Comparison of ENCODE assay signal across 1 cellular context in the genomic region with DNA sequence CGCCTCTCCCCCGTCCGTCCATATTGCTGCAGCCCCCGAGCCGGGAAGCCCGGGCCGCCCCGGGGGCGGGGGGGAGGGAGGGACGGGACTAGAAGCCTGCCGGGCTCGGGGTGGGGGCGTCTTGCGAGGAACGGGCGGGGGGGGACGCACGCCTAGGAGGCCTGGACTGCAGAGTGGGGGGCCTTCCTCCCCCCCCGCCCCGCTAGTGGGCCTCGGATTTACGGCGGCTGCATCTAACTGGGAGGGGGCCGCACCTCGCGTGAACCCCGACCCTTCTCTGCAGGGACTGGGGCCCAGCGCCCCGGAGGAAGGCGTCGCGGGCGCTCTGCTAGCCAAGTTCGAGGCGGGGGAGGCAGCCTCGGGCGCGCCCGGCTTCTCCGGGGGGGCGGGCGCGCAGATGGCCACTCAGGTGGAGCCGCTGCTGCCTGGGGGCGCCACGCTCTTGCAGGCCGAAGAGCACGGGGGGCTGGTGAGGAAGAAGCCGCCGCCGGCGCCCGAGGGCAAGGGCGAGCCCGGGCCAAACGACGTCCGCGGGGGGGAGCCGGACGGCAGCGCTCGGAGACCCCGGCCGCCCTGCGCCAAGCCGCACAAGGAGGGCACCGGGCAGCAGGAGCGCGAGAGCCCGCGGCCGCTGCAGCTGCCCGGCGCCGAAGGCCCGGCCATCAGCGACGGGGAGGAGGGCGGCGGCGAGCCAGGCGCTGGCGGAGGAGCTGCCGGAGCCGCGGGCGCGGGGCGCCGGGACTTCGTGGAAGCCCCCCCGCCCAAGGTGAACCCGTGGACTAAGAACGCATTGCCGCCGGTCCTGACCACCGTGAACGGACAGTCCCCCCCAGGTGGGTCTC.
TF ChIP-seq lines count a peak whose summit lies in the region.

A gene (plus strand): TSS at position 17 of the 842 bp plus-strand sequence. CDS start 381 bp downstream, at position 398.

TF ChIP-seq in HepG2, 621 proteins besides CTCF, POLR2A, EP300 and RAD21 (continued from another document and continues in another):
- TF ChIP-seq, protein P1, sequence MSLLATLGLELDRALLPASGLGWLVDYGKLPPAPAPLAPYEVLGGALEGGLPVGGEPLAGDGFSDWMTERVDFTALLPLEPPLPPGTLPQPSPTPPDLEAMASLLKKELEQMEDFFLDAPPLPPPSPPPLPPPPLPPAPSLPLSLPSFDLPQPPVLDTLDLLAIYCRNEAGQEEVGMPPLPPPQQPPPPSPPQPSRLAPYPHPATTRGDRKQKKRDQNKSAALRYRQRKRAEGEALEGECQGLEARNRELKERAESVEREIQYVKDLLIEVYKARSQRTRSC (CRISPR knock-in tag; IDR thresholded peaks at IDR 0.05; ENCODE audit: low read depth), result no peak
- TF ChIP-seq EEA1 (CRISPR knock-in tag; IDR thresholded peaks at IDR 0.05; ENCODE audit: borderline replicate concordance) (no peak), ZNF772 (CRISPR knock-in tag; IDR thresholded peaks at IDR 0.05) (no peak), ZNF333 (CRISPR knock-in tag; IDR thresholded peaks at IDR 0.05; ENCODE audit: borderline replicate concordance) (no peak), ZNF101 (CRISPR knock-in tag; IDR thresholded peaks at IDR 0.05; ENCODE audit: borderline replicate concordance, low read depth) (no peak), NR2F2 (IDR thresholded peaks at IDR 0.05; ENCODE audit: borderline replicate concordance, low read depth) (no peak), REPIN1 (CRISPR knock-in tag; IDR thresholded peaks at IDR 0.05; ENCODE audit: borderline replicate concordance, low read depth) (no peak), HDAC2 (CRISPR knock-in tag; IDR thresholded peaks at IDR 0.05) (no peak), HCFC1 (IDR thresholded peaks at IDR 0.05; ENCODE audit: low read depth, low read length) (no peak), MIER2 (CRISPR knock-in tag; IDR thresholded peaks at IDR 0.05) (no peak), ZNF839 (CRISPR knock-in tag; IDR thresholded peaks at IDR 0.05; ENCODE audit: borderline replicate concordance) (no peak), AGO2 (optimal IDR thresholded peaks at IDR 0.05; ENCODE audit: low read depth, low read length) (peak; percentile 93), SALL1 (CRISPR knock-in tag; IDR thresholded peaks at IDR 0.05) (no peak; the same call in 1 of the 2 replicates), ZNF143 (CRISPR knock-in tag; IDR thresholded peaks at IDR 0.05) (no peak), ZNF331 (CRISPR knock-in tag; IDR thresholded peaks at IDR 0.05) (peak; percentile 18; the same call in 1 of the 2 replicates), ZNF737 (CRISPR knock-in tag; IDR thresholded peaks at IDR 0.05; ENCODE audit: borderline replicate concordance) (no peak), TRIM24 (CRISPR knock-in tag; IDR thresholded peaks at IDR 0.05) (no peak), ZNF20 (CRISPR knock-in tag; IDR thresholded peaks at IDR 0.05) (no peak), GLI4 (CRISPR knock-in tag; IDR thresholded peaks at IDR 0.05; ENCODE audit: borderline replicate concordance) (no peak), MEIS1 (CRISPR knock-in tag; IDR thresholded peaks at IDR 0.05; ENCODE audit: borderline replicate concordance) (no peak), ZNF282 (IDR thresholded peaks at IDR 0.05; ENCODE audit: partially characterized antibody) (no peak), KDM6A (CRISPR knock-in tag; IDR thresholded peaks at IDR 0.05; ENCODE audit: low read depth) (no peak), MIXL1 (CRISPR knock-in tag; IDR thresholded peaks at IDR 0.05) (no peak), ZNF10 (CRISPR knock-in tag; IDR thresholded peaks at IDR 0.05; ENCODE audit: borderline replicate concordance, low read depth) (no peak), ZNF367 (CRISPR knock-in tag; IDR thresholded peaks at IDR 0.05; ENCODE audit: borderline replicate concordance) (no peak), MYNN (CRISPR knock-in tag; IDR thresholded peaks at IDR 0.05; ENCODE audit: low read depth) (no peak), ZNF460 (CRISPR knock-in tag; IDR thresholded peaks at IDR 0.05; ENCODE audit: borderline replicate concordance) (no peak), SNAPC2 (CRISPR knock-in tag; IDR thresholded peaks at IDR 0.05) (0 out of 2 replicates have a peak, but pooled peaks have one; percentile 1), PAX8 (CRISPR knock-in tag; IDR thresholded peaks at IDR 0.05; ENCODE audit: borderline replicate concordance) (no peak), TAF15 (IDR thresholded peaks at IDR 0.05; ENCODE audit: low read depth, low read length, poor library complexity, severe bottlenecking) (no peak), CAMTA2 (CRISPR knock-in tag; IDR thresholded peaks at IDR 0.05; ENCODE audit: borderline replicate concordance) (no peak), RBAK (CRISPR knock-in tag; IDR thresholded peaks at IDR 0.05) (no peak), TAF1 (CRISPR knock-in tag; IDR thresholded peaks at IDR 0.05) (peak; percentile 21; the same call in 1 of the 2 replicates), ZSCAN31 (CRISPR knock-in tag; IDR thresholded peaks at IDR 0.05; ENCODE audit: low read depth) (peak; percentile 32; the same call in 1 of the 2 replicates), U2AF1 (optimal IDR thresholded peaks at IDR 0.05; ENCODE audit: low read depth, low read length) (no peak), HMG20A (CRISPR knock-in tag; IDR thresholded peaks at IDR 0.05; ENCODE audit: borderline replicate concordance) (no peak), HIVEP1 (CRISPR knock-in tag; IDR thresholded peaks at IDR 0.05) (no peak), NCOR1 (IDR thresholded peaks at IDR 0.05; ENCODE audit: borderline replicate concordance, low read length) (no peak), TEAD3 (CRISPR knock-in tag; optimal IDR thresholded peaks at IDR 0.05; ENCODE audit: borderline replicate concordance) (no peak), BHLHE40 (IDR thresholded peaks at IDR 0.05; ENCODE audit: low read length) (no peak), MED13 (CRISPR knock-in tag; IDR thresholded peaks at IDR 0.05) (no peak), TCF7L2 (IDR thresholded peaks at IDR 0.05; ENCODE audit: low read depth, low read length) (no peak), NFIC (IDR thresholded peaks at IDR 0.05; ENCODE audit: low read length) (no peak), ZNF431 (CRISPR knock-in tag; IDR thresholded peaks at IDR 0.05; ENCODE audit: borderline replicate concordance, low read depth) (no peak), SPEN (CRISPR knock-in tag; IDR thresholded peaks at IDR 0.05; ENCODE audit: low read depth) (peak; percentile 11; the same call in 1 of the 2 replicates), ZFP82 (CRISPR knock-in tag; IDR thresholded peaks at IDR 0.05; ENCODE audit: borderline replicate concordance) (no peak), MYC (CRISPR knock-in tag; IDR thresholded peaks at IDR 0.05; ENCODE audit: borderline replicate concordance) (no peak)
- TF ChIP-seq, protein P2, sequence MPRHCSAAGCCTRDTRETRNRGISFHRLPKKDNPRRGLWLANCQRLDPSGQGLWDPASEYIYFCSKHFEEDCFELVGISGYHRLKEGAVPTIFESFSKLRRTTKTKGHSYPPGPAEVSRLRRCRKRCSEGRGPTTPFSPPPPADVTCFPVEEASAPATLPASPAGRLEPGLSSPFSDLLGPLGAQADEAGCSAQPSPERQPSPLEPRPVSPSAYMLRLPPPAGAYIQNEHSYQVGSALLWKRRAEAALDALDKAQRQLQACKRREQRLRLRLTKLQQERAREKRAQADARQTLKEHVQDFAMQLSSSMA (CRISPR knock-in tag; IDR thresholded peaks at IDR 0.05), result no peak
- TF ChIP-seq, protein P3, sequence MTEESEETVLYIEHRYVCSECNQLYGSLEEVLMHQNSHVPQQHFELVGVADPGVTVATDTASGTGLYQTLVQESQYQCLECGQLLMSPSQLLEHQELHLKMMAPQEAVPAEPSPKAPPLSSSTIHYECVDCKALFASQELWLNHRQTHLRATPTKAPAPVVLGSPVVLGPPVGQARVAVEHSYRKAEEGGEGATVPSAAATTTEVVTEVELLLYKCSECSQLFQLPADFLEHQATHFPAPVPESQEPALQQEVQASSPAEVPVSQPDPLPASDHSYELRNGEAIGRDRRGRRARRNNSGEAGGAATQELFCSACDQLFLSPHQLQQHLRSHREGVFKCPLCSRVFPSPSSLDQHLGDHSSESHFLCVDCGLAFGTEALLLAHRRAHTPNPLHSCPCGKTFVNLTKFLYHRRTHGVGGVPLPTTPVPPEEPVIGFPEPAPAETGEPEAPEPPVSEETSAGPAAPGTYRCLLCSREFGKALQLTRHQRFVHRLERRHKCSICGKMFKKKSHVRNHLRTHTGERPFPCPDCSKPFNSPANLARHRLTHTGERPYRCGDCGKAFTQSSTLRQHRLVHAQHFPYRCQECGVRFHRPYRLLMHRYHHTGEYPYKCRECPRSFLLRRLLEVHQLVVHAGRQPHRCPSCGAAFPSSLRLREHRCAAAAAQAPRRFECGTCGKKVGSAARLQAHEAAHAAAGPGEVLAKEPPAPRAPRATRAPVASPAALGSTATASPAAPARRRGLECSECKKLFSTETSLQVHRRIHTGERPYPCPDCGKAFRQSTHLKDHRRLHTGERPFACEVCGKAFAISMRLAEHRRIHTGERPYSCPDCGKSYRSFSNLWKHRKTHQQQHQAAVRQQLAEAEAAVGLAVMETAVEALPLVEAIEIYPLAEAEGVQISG (CRISPR knock-in tag; IDR thresholded peaks at IDR 0.05), result no peak
- TF ChIP-seq, protein P4, sequence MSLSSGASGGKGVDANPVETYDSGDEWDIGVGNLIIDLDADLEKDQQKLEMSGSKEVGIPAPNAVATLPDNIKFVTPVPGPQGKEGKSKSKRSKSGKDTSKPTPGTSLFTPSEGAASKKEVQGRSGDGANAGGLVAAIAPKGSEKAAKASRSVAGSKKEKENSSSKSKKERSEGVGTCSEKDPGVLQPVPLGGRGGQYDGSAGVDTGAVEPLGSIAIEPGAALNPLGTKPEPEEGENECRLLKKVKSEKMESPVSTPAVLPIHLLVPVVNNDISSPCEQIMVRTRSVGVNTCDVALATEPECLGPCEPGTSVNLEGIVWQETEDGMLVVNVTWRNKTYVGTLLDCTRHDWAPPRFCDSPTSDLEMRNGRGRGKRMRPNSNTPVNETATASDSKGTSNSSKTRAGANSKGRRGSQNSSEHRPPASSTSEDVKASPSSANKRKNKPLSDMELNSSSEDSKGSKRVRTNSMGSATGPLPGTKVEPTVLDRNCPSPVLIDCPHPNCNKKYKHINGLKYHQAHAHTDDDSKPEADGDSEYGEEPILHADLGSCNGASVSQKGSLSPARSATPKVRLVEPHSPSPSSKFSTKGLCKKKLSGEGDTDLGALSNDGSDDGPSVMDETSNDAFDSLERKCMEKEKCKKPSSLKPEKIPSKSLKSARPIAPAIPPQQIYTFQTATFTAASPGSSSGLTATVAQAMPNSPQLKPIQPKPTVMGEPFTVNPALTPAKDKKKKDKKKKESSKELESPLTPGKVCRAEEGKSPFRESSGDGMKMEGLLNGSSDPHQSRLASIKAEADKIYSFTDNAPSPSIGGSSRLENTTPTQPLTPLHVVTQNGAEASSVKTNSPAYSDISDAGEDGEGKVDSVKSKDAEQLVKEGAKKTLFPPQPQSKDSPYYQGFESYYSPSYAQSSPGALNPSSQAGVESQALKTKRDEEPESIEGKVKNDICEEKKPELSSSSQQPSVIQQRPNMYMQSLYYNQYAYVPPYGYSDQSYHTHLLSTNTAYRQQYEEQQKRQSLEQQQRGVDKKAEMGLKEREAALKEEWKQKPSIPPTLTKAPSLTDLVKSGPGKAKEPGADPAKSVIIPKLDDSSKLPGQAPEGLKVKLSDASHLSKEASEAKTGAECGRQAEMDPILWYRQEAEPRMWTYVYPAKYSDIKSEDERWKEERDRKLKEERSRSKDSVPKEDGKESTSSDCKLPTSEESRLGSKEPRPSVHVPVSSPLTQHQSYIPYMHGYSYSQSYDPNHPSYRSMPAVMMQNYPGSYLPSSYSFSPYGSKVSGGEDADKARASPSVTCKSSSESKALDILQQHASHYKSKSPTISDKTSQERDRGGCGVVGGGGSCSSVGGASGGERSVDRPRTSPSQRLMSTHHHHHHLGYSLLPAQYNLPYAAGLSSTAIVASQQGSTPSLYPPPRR (CRISPR knock-in tag; IDR thresholded peaks at IDR 0.05; ENCODE audit: borderline replicate concordance), result no peak
- TF ChIP-seq, protein P5, sequence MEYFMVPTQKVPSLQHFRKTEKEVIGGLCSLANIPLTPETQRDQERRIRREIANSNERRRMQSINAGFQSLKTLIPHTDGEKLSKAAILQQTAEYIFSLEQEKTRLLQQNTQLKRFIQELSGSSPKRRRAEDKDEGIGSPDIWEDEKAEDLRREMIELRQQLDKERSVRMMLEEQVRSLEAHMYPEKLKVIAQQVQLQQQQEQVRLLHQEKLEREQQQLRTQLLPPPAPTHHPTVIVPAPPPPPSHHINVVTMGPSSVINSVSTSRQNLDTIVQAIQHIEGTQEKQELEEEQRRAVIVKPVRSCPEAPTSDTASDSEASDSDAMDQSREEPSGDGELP (IDR thresholded peaks at IDR 0.05; ENCODE audit: borderline replicate concordance, low read depth), result no peak
- TF ChIP-seq, protein P6, sequence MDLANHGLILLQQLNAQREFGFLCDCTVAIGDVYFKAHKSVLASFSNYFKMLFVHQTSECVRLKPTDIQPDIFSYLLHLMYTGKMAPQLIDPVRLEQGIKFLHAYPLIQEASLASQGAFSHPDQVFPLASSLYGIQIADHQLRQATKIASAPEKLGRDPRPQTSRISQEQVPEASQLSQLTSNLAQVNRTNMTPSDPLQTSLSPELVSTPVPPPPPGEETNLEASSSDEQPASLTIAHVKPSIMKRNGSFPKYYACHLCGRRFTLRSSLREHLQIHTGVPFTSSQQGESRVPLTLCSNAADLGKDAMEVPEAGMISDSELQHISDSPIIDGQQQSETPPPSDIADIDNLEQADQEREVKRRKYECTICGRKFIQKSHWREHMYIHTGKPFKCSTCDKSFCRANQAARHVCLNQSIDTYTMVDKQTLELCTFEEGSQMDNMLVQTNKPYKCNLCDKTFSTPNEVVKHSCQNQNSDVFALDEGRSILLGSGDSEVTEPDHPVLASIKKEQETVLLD (CRISPR knock-in tag; IDR thresholded peaks at IDR 0.05; ENCODE audit: low read depth), result peak; percentile 63; the same call in 1 of the 2 replicates
- TF ChIP-seq, protein P7, sequence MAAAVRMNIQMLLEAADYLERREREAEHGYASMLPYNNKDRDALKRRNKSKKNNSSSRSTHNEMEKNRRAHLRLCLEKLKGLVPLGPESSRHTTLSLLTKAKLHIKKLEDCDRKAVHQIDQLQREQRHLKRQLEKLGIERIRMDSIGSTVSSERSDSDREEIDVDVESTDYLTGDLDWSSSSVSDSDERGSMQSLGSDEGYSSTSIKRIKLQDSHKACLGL (CRISPR knock-in tag; IDR thresholded peaks at IDR 0.05), result no peak
- TF ChIP-seq, protein P8, sequence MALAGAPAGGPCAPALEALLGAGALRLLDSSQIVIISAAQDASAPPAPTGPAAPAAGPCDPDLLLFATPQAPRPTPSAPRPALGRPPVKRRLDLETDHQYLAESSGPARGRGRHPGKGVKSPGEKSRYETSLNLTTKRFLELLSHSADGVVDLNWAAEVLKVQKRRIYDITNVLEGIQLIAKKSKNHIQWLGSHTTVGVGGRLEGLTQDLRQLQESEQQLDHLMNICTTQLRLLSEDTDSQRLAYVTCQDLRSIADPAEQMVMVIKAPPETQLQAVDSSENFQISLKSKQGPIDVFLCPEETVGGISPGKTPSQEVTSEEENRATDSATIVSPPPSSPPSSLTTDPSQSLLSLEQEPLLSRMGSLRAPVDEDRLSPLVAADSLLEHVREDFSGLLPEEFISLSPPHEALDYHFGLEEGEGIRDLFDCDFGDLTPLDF (CRISPR knock-in tag; IDR thresholded peaks at IDR 0.05), result no peak
- TF ChIP-seq, protein P9, sequence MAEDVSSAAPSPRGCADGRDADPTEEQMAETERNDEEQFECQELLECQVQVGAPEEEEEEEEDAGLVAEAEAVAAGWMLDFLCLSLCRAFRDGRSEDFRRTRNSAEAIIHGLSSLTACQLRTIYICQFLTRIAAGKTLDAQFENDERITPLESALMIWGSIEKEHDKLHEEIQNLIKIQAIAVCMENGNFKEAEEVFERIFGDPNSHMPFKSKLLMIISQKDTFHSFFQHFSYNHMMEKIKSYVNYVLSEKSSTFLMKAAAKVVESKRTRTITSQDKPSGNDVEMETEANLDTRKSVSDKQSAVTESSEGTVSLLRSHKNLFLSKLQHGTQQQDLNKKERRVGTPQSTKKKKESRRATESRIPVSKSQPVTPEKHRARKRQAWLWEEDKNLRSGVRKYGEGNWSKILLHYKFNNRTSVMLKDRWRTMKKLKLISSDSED (CRISPR knock-in tag; IDR thresholded peaks at IDR 0.05), result no peak
